1 cellular context compared by ENCODE assay signal in the genomic region with DNA sequence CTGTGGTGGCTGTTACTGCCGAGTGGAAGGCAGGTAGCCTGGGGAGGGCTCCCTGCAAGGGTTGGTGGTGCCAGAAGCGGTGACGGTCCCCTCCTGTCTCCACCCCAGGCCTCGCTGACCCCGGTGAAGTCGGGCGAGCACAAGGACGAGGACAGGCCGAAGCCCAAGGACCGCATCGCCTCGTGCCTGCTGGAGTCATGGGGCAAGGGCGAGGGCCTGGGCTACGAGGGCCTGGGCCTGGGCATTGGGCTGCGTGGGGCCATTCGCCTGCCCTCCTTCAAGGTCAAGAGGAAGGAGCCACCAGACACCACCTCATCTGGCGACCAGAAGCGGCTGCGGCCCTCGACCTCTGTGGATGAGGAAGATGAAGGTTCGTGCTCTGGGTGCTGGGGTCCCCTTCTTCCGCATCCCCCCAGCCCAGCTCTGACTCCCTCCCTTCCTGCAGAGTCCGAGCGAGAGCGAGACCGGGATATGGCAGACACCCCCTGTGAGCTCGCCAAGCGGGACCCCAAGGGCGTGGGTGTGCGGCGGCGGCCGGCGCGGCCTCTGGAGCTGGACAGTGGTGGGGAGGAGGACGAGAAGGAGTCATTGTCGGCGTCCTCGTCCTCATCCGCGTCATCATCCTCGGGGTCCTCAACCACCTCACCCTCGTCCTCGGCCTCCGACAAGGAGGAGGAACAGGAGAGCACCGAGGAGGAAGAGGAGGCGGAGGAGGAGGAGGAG.
TF ChIP-seq lines count a peak whose summit lies in the region.

No MANE protein-coding gene starts in this region.

TF ChIP-seq in H1, 55 proteins besides CTCF, POLR2A, EP300 and RAD21:
- TF ChIP-seq CBX8 (IDR thresholded peaks at IDR 0.05; ENCODE audit: borderline replicate concordance, low read depth, low read length) (no peak), BACH1 (IDR thresholded peaks at IDR 0.05; ENCODE audit: low read length) (no peak), SAP30 (IDR thresholded peaks at IDR 0.05; ENCODE audit: insufficient read depth, insufficient replicate concordance, low read length) (no peak), ZNF274 (IDR thresholded peaks at IDR 0.05; ENCODE audit: borderline replicate concordance, extremely low read depth, low read length) (no peak), TAF1 (IDR thresholded peaks at IDR 0.05; ENCODE audit: low read depth, low read length) (no peak), HDAC6 (IDR thresholded peaks at IDR 0.05; ENCODE audit: low read depth, low read length) (no peak), RXRA (IDR thresholded peaks at IDR 0.05; ENCODE audit: insufficient read depth, low read depth, low read length) (no peak), CEBPB (IDR thresholded peaks at IDR 0.05; ENCODE audit: low read depth, low read length) (no peak), TAF7 (optimal IDR thresholded peaks at IDR 0.05; ENCODE audit: borderline replicate concordance, low read depth, low read length) (no peak), GTF2F1 (IDR thresholded peaks at IDR 0.05; ENCODE audit: borderline replicate concordance, low read depth, low read length) (no peak), SIN3A (conservative IDR thresholded peaks at IDR 0.05 in 1 of 2, IDR thresholded peaks at IDR 0.05 in 1 of 2; ENCODE audit: low read depth in 1 of 2, low read length in 2 of 2) (no peak), RBBP5 (IDR thresholded peaks at IDR 0.05; ENCODE audit: borderline replicate concordance, low read depth, low read length) (no peak), SP1 (IDR thresholded peaks at IDR 0.05; ENCODE audit: low read depth, low read length) (no peak), SUZ12 (IDR thresholded peaks at IDR 0.05; ENCODE audit: low read length) (no peak)
- TF ChIP-seq, protein P1, sequence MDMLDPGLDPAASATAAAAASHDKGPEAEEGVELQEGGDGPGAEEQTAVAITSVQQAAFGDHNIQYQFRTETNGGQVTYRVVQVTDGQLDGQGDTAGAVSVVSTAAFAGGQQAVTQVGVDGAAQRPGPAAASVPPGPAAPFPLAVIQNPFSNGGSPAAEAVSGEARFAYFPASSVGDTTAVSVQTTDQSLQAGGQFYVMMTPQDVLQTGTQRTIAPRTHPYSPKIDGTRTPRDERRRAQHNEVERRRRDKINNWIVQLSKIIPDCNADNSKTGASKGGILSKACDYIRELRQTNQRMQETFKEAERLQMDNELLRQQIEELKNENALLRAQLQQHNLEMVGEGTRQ (IDR thresholded peaks at IDR 0.05; ENCODE audit: low read length) = no peak
- TF ChIP-seq, protein P2, sequence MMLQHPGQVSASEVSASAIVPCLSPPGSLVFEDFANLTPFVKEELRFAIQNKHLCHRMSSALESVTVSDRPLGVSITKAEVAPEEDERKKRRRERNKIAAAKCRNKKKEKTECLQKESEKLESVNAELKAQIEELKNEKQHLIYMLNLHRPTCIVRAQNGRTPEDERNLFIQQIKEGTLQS (IDR thresholded peaks at IDR 0.05; ENCODE audit: insufficient read depth, low read depth, low read length) = no peak
